In the genomic region with DNA sequence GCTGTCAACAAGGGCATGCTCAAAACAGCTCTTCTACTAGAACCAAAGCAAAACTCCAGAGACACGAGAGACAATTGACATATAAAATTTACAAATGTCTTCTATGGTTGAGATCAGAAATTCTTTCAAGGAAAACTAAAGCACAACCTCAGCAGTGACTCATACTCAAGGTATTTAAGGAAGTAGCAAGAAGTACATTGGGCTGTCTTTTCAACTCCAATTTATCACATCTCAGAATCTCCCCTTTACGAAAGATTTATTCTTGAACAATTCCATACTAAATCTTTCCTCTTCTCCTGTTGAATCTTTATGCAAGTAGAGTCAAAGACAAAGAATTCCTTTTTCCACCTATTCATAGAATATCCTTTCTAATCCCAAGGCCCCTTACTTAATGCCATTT, we compare ENCODE assay signal across 13 cellular contexts.
DNase-seq lines count a peak whose midpoint lies in the region; TF ChIP-seq lines count a peak whose summit lies in the region.
"Had no signal": no experiment of that assay in that cellular context is flagged by ENCODE, and none has a peak within 500 bp of the region (broad histone marks: within the 10 kb centered on the region; RNA-seq: fewer than 3 reads in every experiment).

No MANE protein-coding gene starts in this region.

- H3K4me1 ChIP-seq in adipocyte (ENCODE audit: control insufficient read depth, insufficient read depth, low read length), result peaks cover 35% of the 10 kb centered on the region

- H3K36me3 ChIP-seq in adipocyte (ENCODE audit: control insufficient read depth, insufficient read depth, low read length, severe bottlenecking), result no peaks in the 10 kb centered on the region
- H3K36me3 ChIP-seq: Peyer's patch, right lobe of liver, vagina had no signal

- CTCF ChIA-PET in HEK293T (lab: Yijun Ruan, JAX), result interaction anchor here (0.7 kb wide), 1 partner anchor 1549 kb away, joined by 5 read pairs; no protein-coding TSS in a partner anchor

- H3K9me3 ChIP-seq in adipocyte (ENCODE audit: control insufficient read depth, low read length), result no peaks in the 10 kb centered on the region
- H3K9me3 ChIP-seq: Peyer's patch, right lobe of liver, vagina had no signal

- no peak overlapping the region for H3K9ac ChIP-seq in adipocyte (ENCODE audit: low read length)

- no peak for TF ChIP-seq CTCF in HFF-Myc (IDR thresholded peaks at IDR 0.05; ENCODE audit: low read depth, low read length, missing control alignments)

- H3K27me3 ChIP-seq in adipocyte (replicated peaks; ENCODE audit: control insufficient read depth, insufficient read depth, low read length), result no peaks in the 10 kb centered on the region
- H3K27me3 ChIP-seq: Peyer's patch, right lobe of liver, vagina had no signal

- H3K4me3 ChIP-seq in HFF-Myc (replicated peaks; ENCODE audit: low read depth, low read length) (no peak overlapping the region), adipocyte (ENCODE audit: low read length) (no peak overlapping the region)
- H3K4me3 ChIP-seq: Peyer's patch, right lobe of liver, vagina had no signal

- POLR2A ChIA-PET in HEK293T (lab: Yijun Ruan, JAX), result no interaction called here

- DNase-seq in HFF-Myc (ENCODE audit: extremely low read depth, low read depth) (peak; percentile 42), adipocyte (ENCODE audit: low read depth) (peak; percentile 70), glomerular visceral epithelial cell (ENCODE audit: extremely low spot score) (peak; percentile 72), middle frontal gyrus (ENCODE audit: extremely low spot score, low spot score) (no peak), HEK293T (ENCODE audit: extremely low spot score) (no peak), NCI-H146 treated with DMSO at 0.1 percent for 48 hours (lab: John Stamatoyannopoulos, UW; ENCODE audit: unreplicated experiment) (no peak)
- no peak for DNase-seq in activated CD4-positive, alpha-beta T cell treated with anti-CD3 and anti-CD28 coated beads for 1 hour
- DNase-seq: activated T-cell treated with anti-CD3 and anti-CD28 coated beads, Interleukin-2, amount 50 U/mL, for 48 hours; DND-41; NCI-H2171; Peyer's patch; right lobe of liver had no signal

TF ChIP-seq in HEK293T, 16 proteins besides CTCF, POLR2A, EP300 and RAD21:
- TF ChIP-seq SUZ12 (IDR thresholded peaks at IDR 0.05) (no peak), SP1 (IDR thresholded peaks at IDR 0.05) (no peak), HDGF (IDR thresholded peaks at IDR 0.05; ENCODE audit: borderline replicate concordance) (no peak), LEF1 (IDR thresholded peaks at IDR 0.05; ENCODE audit: borderline replicate concordance) (no peak), BHLHE40 (IDR thresholded peaks at IDR 0.05; ENCODE audit: borderline replicate concordance) (no peak), PKNOX1 (IDR thresholded peaks at IDR 0.05) (no peak), ARNT (IDR thresholded peaks at IDR 0.05) (no peak), ZNF384 (IDR thresholded peaks at IDR 0.05) (no peak), TARDBP (IDR thresholded peaks at IDR 0.05) (no peak), FOXA1 (IDR thresholded peaks at IDR 0.05) (no peak), CTBP1 (IDR thresholded peaks at IDR 0.05; ENCODE audit: borderline replicate concordance) (no peak)

Comparison
In these comparisons a context has a peak if more than half of its experiments do, and no peak if none do; other contexts are left out.
1. DNase-seq: peak in HFF-Myc (single experiment), adipocyte (single experiment) and glomerular visceral epithelial cell (single experiment); none in middle frontal gyrus (single experiment), HEK293T (single experiment), NCI-H146 treated with DMSO at 0.1 percent for 48 hours (single experiment) and activated CD4-positive, alpha-beta T cell treated with anti-CD3 and anti-CD28 coated beads for 1 hour (single experiment).